Comparison of ENCODE assay signal across 21 cellular contexts in genomic region chr16:48491517-48491916, GRCh38.
DNase-seq lines count a peak whose midpoint lies in the region; ATAC-seq, FAIRE-seq and TF ChIP-seq lines count a peak whose summit lies in the region.
"Had no signal": no experiment of that assay in that cellular context is flagged by ENCODE, and none has a peak within 500 bp of the region (broad histone marks: within the 10 kb centered on the region; RNA-seq: fewer than 3 reads in every experiment).

No MANE protein-coding gene starts in this region.

- ATAC-seq in right lobe of liver, result peak in 3 of 4 donors; percentile 44 to 62 (median 46)
- ATAC-seq in HepG2, result no peak
- peak; percentile 11 for ATAC-seq in omental fat pad (ENCODE audit: low FRiP score)
- no peak for ATAC-seq in CD8-positive, alpha-beta T cell
- ATAC-seq in GM21447 (IDR thresholded peaks at IDR 0.05; ENCODE audit: unreplicated experiment), result no peak
- ATAC-seq: activated CD4-positive, CD25-positive, alpha-beta regulatory T cell treated with anti-CD3 and anti-CD28 coated beads, Interleukin-2, amount 50 U/mL, for 24 hours; activated CD8-positive, alpha-beta memory T cell treated with anti-CD3 and anti-CD28 coated beads, Interleukin-2, amount 10 ng/mL, durations not matched to agents 7 days and 5 days; SK-N-SH treated with all-trans-retinoic acid at 6 μM for 48 hours had no signal

- no peak overlapping the region for H3K4me3 Mint-ChIP-seq in CD8-positive, alpha-beta T cell
- H3K4me3 Mint-ChIP-seq: activated CD8-positive, alpha-beta memory T cell treated with anti-CD3 and anti-CD28 coated beads, Interleukin-2, amount 10 ng/mL, durations not matched to agents 7 days and 5 days; CD4-positive, CD25-positive, alpha-beta regulatory T cell had no signal

- peaks cover 0 to 11% (median 5%) of the 10 kb centered on the region in 4 donors for H3K4me1 ChIP-seq in right lobe of liver
- no peaks in the 10 kb centered on the region for H3K4me1 ChIP-seq in HepG2 (ENCODE audit: insufficient read depth, low read length)
- peaks cover 9% of the 10 kb centered on the region for H3K4me1 ChIP-seq in vagina
- no peaks in the 10 kb centered on the region for H3K4me1 ChIP-seq in OCI-LY7 (ENCODE audit: insufficient read depth, low read length, poor library complexity, severe bottlenecking)
- H3K4me1 ChIP-seq in CD8-positive, alpha-beta T cell (ENCODE audit: insufficient read depth, low read length), result no peaks in the 10 kb centered on the region
- H3K4me1 ChIP-seq: Peyer's patch had no signal

- H3K9me3 ChIP-seq in right lobe of liver, result no peaks in the 10 kb centered on the region
- H3K9me3 ChIP-seq in HepG2 (ENCODE audit: low read length), result no peaks in the 10 kb centered on the region
- H3K9me3 ChIP-seq in vagina, result no peaks in the 10 kb centered on the region
- H3K9me3 ChIP-seq in OCI-LY7 (ENCODE audit: low read length), result peaks cover 7% of the 10 kb centered on the region; the same call in 1 of the 2 replicates
- no peaks in the 10 kb centered on the region for H3K9me3 ChIP-seq in CD8-positive, alpha-beta T cell (ENCODE audit: low read length)
- H3K9me3 ChIP-seq: Peyer's patch, tibial artery had no signal

- FAIRE-seq in HepG2 (lab: Jason Lieb, UNC), result no peak
- FAIRE-seq: endothelial cell of umbilical vein had no signal

- H3K9me3 Mint-ChIP-seq in CD8-positive, alpha-beta T cell, result peaks cover 3% of the 10 kb centered on the region

- H3K27ac Mint-ChIP-seq in CD8-positive, alpha-beta T cell, result no peak overlapping the region
- H3K27ac Mint-ChIP-seq: activated CD8-positive, alpha-beta memory T cell treated with anti-CD3 and anti-CD28 coated beads, Interleukin-2, amount 10 ng/mL, durations not matched to agents 7 days and 5 days; CD4-positive, CD25-positive, alpha-beta regulatory T cell had no signal

- BruUV-seq in HepG2 (replicated peaks; lab: Mats Ljungman, UMichigan), result no TSS peak
- no TSS peak for BruUV-seq in OCI-LY7 (replicated peaks; lab: Mats Ljungman, UMichigan)

- TF ChIP-seq EP300 in HepG2 (IDR thresholded peaks at IDR 0.05; ENCODE audit: low read depth in 2 of 2, low read length in 2 of 2), result no peak
- no peak for TF ChIP-seq EP300 in HepG2 (CRISPR knock-in tag; IDR thresholded peaks at IDR 0.05; ENCODE audit: borderline replicate concordance)

- no peak overlapping the region for H3K9ac ChIP-seq in HepG2 (ENCODE audit: insufficient read depth, low read depth, low read length)

- peaks cover 11% of the 10 kb centered on the region for H3K27me3 Mint-ChIP-seq in CD8-positive, alpha-beta T cell (ENCODE audit: low read depth)

- H3K27ac ChIP-seq in right lobe of liver (peak overlapping the region in 2 of 3 donors; percentile 33 to 39), HepG2 (ENCODE audit: extremely low read length, insufficient read depth, low read length) (no peak overlapping the region), vagina (peak overlapping the region; percentile 38), OCI-LY7 (ENCODE audit: low read depth, low read length, poor library complexity, severe bottlenecking) (no peak overlapping the region)
- no peak overlapping the region for H3K27ac ChIP-seq in CD8-positive, alpha-beta T cell (ENCODE audit: low read depth, low read length)
- H3K27ac ChIP-seq: tibial artery had no signal

- in situ Hi-C loops in HepG2 (cut with HindIII; ENCODE audit: extremely low pct_ligation_motif_present, low pct_unique_long_range_greater_than_20kb), result no loop called here

- no peak overlapping the region for H3K4me2 ChIP-seq in HepG2 (ENCODE audit: low read depth, low read length)
- no peak overlapping the region for H3K4me2 ChIP-seq in OCI-LY7 (ENCODE audit: low read length)

- CTCF ChIA-PET in HepG2 (lab: Yijun Ruan, JAX; ENCODE audit: low intra/inter-chr PET ratio, low total read pairs) (no interaction called here), OCI-LY7 (lab: Charles Lee; ENCODE audit: unreplicated experiment) (no interaction called here)
- CTCF ChIA-PET in CD8-positive, alpha-beta T cell (lab: Charles Lee), result no interaction called here

- H3K4me3 ChIP-seq in right lobe of liver (no peak overlapping the region), HepG2 (replicated peaks in 1 of 3; ENCODE audit: insufficient read depth in 1 of 3, low read depth in 2 of 3, low read length in 3 of 3) (no peak overlapping the region), vagina (no peak overlapping the region), OCI-LY7 (ENCODE audit: low read depth, low read length, poor library complexity, severe bottlenecking) (no peak overlapping the region)
- no peak overlapping the region for H3K4me3 ChIP-seq in CD8-positive, alpha-beta T cell (ENCODE audit: low read depth, low read length)
- H3K4me3 ChIP-seq: lung, Peyer's patch, tibial artery had no signal

- DNase-seq in right lobe of liver (no peak), HepG2 (ENCODE audit: low spot score) (no peak), fibroblast of gingiva (ENCODE audit: low read depth) (peak; percentile 65), omental fat pad (ENCODE audit: low spot score) (no peak), vagina (ENCODE audit: extremely low spot score in 2 of 2) (no peak), OCI-LY7 (ENCODE audit: low spot score) (no peak)
- no peak for DNase-seq in CD8-positive, alpha-beta T cell
- DNase-seq: activated CD8-positive, alpha-beta memory T cell treated with anti-CD3 and anti-CD28 coated beads, Interleukin-2, amount 10 ng/mL, durations not matched to agents 7 days and 5 days; CD4-positive, CD25-positive, alpha-beta regulatory T cell; cortex of kidney; DMS53; NCI-H1417 treated with DMSO at 0.1 percent for 48 hours; NCI-H2171 treated with DMSO at 0.1 percent for 48 hours; NCI-H82; Peyer's patch; tibial artery had no signal

- H3K79me2 ChIP-seq in HepG2 (ENCODE audit: insufficient read depth, low read length), result no peaks in the 10 kb centered on the region
- no peaks in the 10 kb centered on the region for H3K79me2 ChIP-seq in OCI-LY7 (ENCODE audit: insufficient read depth, low read depth, low read length)

- TF ChIP-seq POLR2A in right lobe of liver (IDR thresholded peaks at IDR 0.05) (no peak), HepG2 (IDR thresholded peaks at IDR 0.05; ENCODE audit: insufficient read depth in 1 of 2, low read depth in 2 of 2, low read length in 2 of 2) (no peak), vagina (IDR thresholded peaks at IDR 0.05) (no peak)

- no peaks in the 10 kb centered on the region for H3K27me3 ChIP-seq in right lobe of liver
- H3K27me3 ChIP-seq in HepG2 (ENCODE audit: control insufficient read depth in 1 of 2, insufficient read depth in 2 of 2, low read length in 2 of 2), result no peaks in the 10 kb centered on the region; a peak in 1 of 5 replicates
- H3K27me3 ChIP-seq in vagina, result no peaks in the 10 kb centered on the region
- H3K27me3 ChIP-seq in CD8-positive, alpha-beta T cell (ENCODE audit: insufficient read depth, low read length), result no peaks in the 10 kb centered on the region
- H3K27me3 ChIP-seq: Peyer's patch, tibial artery had no signal

- H3K36me3 ChIP-seq in right lobe of liver, result no peaks in the 10 kb centered on the region
- H3K36me3 ChIP-seq in HepG2 (replicated peaks in 1 of 2; ENCODE audit: control insufficient read depth in 1 of 2, insufficient read depth in 2 of 2, low read length in 2 of 2), result no peaks in the 10 kb centered on the region
- H3K36me3 ChIP-seq in vagina, result no peaks in the 10 kb centered on the region
- no peaks in the 10 kb centered on the region for H3K36me3 ChIP-seq in OCI-LY7 (ENCODE audit: insufficient read depth, low read length)
- H3K36me3 ChIP-seq in CD8-positive, alpha-beta T cell (ENCODE audit: insufficient read depth, low read length), result no peaks in the 10 kb centered on the region
- H3K36me3 ChIP-seq: Peyer's patch, tibial artery had no signal

- no peaks in the 10 kb centered on the region for H3K9me2 ChIP-seq in OCI-LY7 (ENCODE audit: insufficient read depth, low read length)

- intact Hi-C loops in right lobe of liver (cut with DNase I), result no loop called here
- intact Hi-C loops in HepG2 (cut with micrococcal nuclease; ENCODE audit: unreplicated experiment), result loop anchor here (10.0 kb wide), 1 partner anchor 87 kb away; no protein-coding TSS in a partner anchor
- intact Hi-C loops in vagina (cut with DNase I), result no loop called here
- intact Hi-C loops in OCI-LY7 (cut with micrococcal nuclease; ENCODE audit: unreplicated experiment), result no loop called here
- intact Hi-C loops in CD8-positive, alpha-beta T cell (cut with DNase I, micrococcal nuclease), result loop anchor here in 1 of 2 experiments (10.0 kb wide), 1 partner anchor 63 kb away; no protein-coding TSS in a partner anchor

- TF ChIP-seq RAD21 in HepG2 (CRISPR knock-in tag; IDR thresholded peaks at IDR 0.05), result no peak

- POLR2A ChIA-PET in HepG2 (lab: Yijun Ruan, JAX), result no interaction called here
- POLR2A ChIA-PET in OCI-LY7 (lab: Charles Lee), result no interaction called here
- POLR2A ChIA-PET in CD8-positive, alpha-beta T cell (lab: Charles Lee), result no interaction called here

- H3K36me3 Mint-ChIP-seq in CD8-positive, alpha-beta T cell, result no peaks in the 10 kb centered on the region
- H3K36me3 Mint-ChIP-seq: activated CD8-positive, alpha-beta memory T cell treated with anti-CD3 and anti-CD28 coated beads, Interleukin-2, amount 10 ng/mL, durations not matched to agents 7 days and 5 days had no signal

- no peaks in the 10 kb centered on the region for H4K20me1 ChIP-seq in HepG2 (ENCODE audit: insufficient read depth, low read length)
- no peaks in the 10 kb centered on the region for H4K20me1 ChIP-seq in OCI-LY7 (ENCODE audit: insufficient read depth, low read length)

- H2AFZ ChIP-seq in HepG2 (ENCODE audit: low read length) (no peak overlapping the region), OCI-LY7 (ENCODE audit: low read length) (no peak overlapping the region)

- TF ChIP-seq CTCF in right lobe of liver (IDR thresholded peaks at IDR 0.05), result no peak
- no peak for TF ChIP-seq CTCF in HepG2 (CRISPR knock-in tag; IDR thresholded peaks at IDR 0.05)
- no peak for TF ChIP-seq CTCF in omental fat pad (IDR thresholded peaks at IDR 0.05)
- no peak for TF ChIP-seq CTCF in vagina (IDR thresholded peaks at IDR 0.05)
- TF ChIP-seq CTCF in OCI-LY7 (conservative IDR thresholded peaks at IDR 0.05; ENCODE audit: low read length), result no peak
- no peak for TF ChIP-seq CTCF in CD8-positive, alpha-beta T cell (IDR thresholded peaks at IDR 0.05)

- no peaks in the 10 kb centered on the region for H3K4me1 Mint-ChIP-seq in CD8-positive, alpha-beta T cell (ENCODE audit: low read depth)
- H3K4me1 Mint-ChIP-seq: activated CD8-positive, alpha-beta memory T cell treated with anti-CD3 and anti-CD28 coated beads, Interleukin-2, amount 10 ng/mL, durations not matched to agents 7 days and 5 days had no signal

Comparison
In these comparisons a context has a peak if more than half of its experiments do, and no peak if none do; other contexts are left out.
1. ATAC-seq: peak in right lobe of liver (3 of 4) and omental fat pad (single experiment); none in HepG2 (single experiment), CD8-positive, alpha-beta T cell (single experiment) and GM21447 (single experiment).
2. H3K27ac ChIP-seq: peak in right lobe of liver (2 of 3) and vagina (single experiment); none in HepG2 (single experiment), OCI-LY7 (single experiment) and CD8-positive, alpha-beta T cell (single experiment).